Comparison of ENCODE assay signal across 21 cellular contexts in genomic region chr5:2387224-2388004, GRCh38.
"Had no signal": no experiment of that assay in that cellular context is flagged by ENCODE, and none has a peak within 500 bp of the region (broad histone marks: within the 10 kb centered on the region; RNA-seq: fewer than 3 reads in every experiment).

No MANE protein-coding gene starts in this region.

- H3K27me3 ChIP-seq: foreskin keratinocyte, hepatocyte had no signal

- H3K4me3 ChIP-seq: hepatocyte, mucosa of descending colon, SK-N-MC had no signal

- H3K27me3 Mint-ChIP-seq: activated naive CD8-positive, alpha-beta T cell treated with anti-CD3 and anti-CD28 coated beads, Interleukin-2, amount 10 ng/mL, durations not matched to agents 7 days and 5 days had no signal

- H3K4me2 ChIP-seq: hepatocyte had no signal

- H3K4me1 Mint-ChIP-seq: activated naive CD8-positive, alpha-beta T cell treated with anti-CD3 and anti-CD28 coated beads, Interleukin-2, amount 10 ng/mL, durations not matched to agents 7 days and 5 days; immature natural killer cell; WTC11 had no signal

- ATAC-seq: foreskin keratinocyte, mucosa of descending colon, WTC11 had no signal

- H2AFZ ChIP-seq: hepatocyte had no signal

- H3K27ac Mint-ChIP-seq: activated naive CD8-positive, alpha-beta T cell treated with anti-CD3 and anti-CD28 coated beads, Interleukin-2, amount 10 ng/mL, durations not matched to agents 7 days and 5 days; immature natural killer cell; T-helper 2 cell treated with Interferon-gamma antibody and Interleukin-4, amounts not matched to agents 5 μg/mL and 100 μg/mL, for 36 hours; WTC11 had no signal

- H3K9me3 Mint-ChIP-seq: activated naive CD8-positive, alpha-beta T cell treated with anti-CD3 and anti-CD28 coated beads, Interleukin-2, amount 10 ng/mL, durations not matched to agents 7 days and 5 days; T-helper 2 cell treated with Interferon-gamma antibody and Interleukin-4, amounts not matched to agents 5 μg/mL and 100 μg/mL, for 36 hours; WTC11 had no signal

- H3K9me3 ChIP-seq: mucosa of descending colon had no signal

- H3K36me3 Mint-ChIP-seq: activated naive CD8-positive, alpha-beta T cell treated with anti-CD3 and anti-CD28 coated beads, Interleukin-2, amount 10 ng/mL, durations not matched to agents 7 days and 5 days; immature natural killer cell; WTC11 had no signal

- H3K4me1 ChIP-seq: foreskin keratinocyte had no signal

- H3K4me3 Mint-ChIP-seq: activated naive CD8-positive, alpha-beta T cell treated with anti-CD3 and anti-CD28 coated beads, Interleukin-2, amount 10 ng/mL, durations not matched to agents 7 days and 5 days; immature natural killer cell; T-helper 2 cell treated with Interferon-gamma antibody and Interleukin-4, amounts not matched to agents 5 μg/mL and 100 μg/mL, for 36 hours; WTC11 had no signal

- H3K27ac ChIP-seq: foreskin keratinocyte, hepatocyte, SK-N-MC had no signal

- DNase-seq: activated CD4-positive, alpha-beta T cell treated with anti-CD3 and anti-CD28 coated beads, Interleukin-2, amount 50 U/mL, for 4 hours; activated CD8-positive, alpha-beta memory T cell treated with anti-CD3 and anti-CD28 coated beads for 24 hours; activated CD8-positive, alpha-beta memory T cell treated with anti-CD3 and anti-CD28 coated beads, Interleukin-2, amount 50 U/mL, for 4 hours; activated naive CD4-positive, alpha-beta T cell treated with Interleukin-2 at 50 U/mL for 16 hours; activated naive CD8-positive, alpha-beta T cell treated with anti-CD3 and anti-CD28 coated beads, Interleukin-2, amount 10 ng/mL, durations not matched to agents 7 days and 5 days; activated T-cell treated with anti-CD3 and anti-CD28 coated beads, Interleukin-2, amount 50 U/mL, for 48 hours; amniotic stem cell; cerebellar nuclear complex; cortex of kidney; foreskin keratinocyte; immature natural killer cell; mesendoderm; mucosa of descending colon; occipital lobe; posterior cingulate gyrus; stimulated activated CD4-positive, alpha-beta T cell treated with anti-CD3 and anti-CD28 coated beads, Interleukin-4, amount 100 ng/mL, for 24 hours; stimulated activated naive CD4-positive, alpha-beta T cell treated with Interleukin-2 at 50 U/mL for 16 hours had no signal
